In genomic region chr11:74739546-74740270, GRCh38 we compare ENCODE assay signal across 8 cellular contexts. TPM values are rescaled to one million over a fixed set of nuclear protein-coding genes. Genes with fewer than 3 reads are reported as not detected.
DNase-seq lines count a peak whose midpoint lies in the region; ATAC-seq, FAIRE-seq and TF ChIP-seq lines count a peak whose summit lies in the region.

No MANE protein-coding gene starts in this region.

- TF ChIP-seq EP300 in K562 (IDR thresholded peaks at IDR 0.05; ENCODE audit: low read length), result no peak

- H3K9ac ChIP-seq in K562 (ENCODE audit: insufficient read depth in 1 of 2, low read depth in 2 of 2, low read length in 2 of 2), result no peak overlapping the region

- no peak overlapping the region for H3K27ac ChIP-seq in K562 (ENCODE audit: extremely low read depth, low read depth, low read length)

- CTCF ChIA-PET in K562 (lab: Yijun Ruan, JAX; ENCODE audit: low intra/inter-chr PET ratio), result interaction anchor here (0.7 to 1.6 kb wide), 5 partner anchors 37 to 287 kb away, joined by 3 to 8 read pairs (median 4); no protein-coding TSS in a partner anchor

- H3K4me2 ChIP-seq in K562 (ENCODE audit: insufficient read depth, low read length), result no peak overlapping the region

- H3K36me3 ChIP-seq in K562 (ENCODE audit: control insufficient read depth, insufficient read depth, low read length), result no peaks in the 10 kb centered on the region

- TF ChIP-seq POLR2A in K562 (conservative IDR thresholded peaks at IDR 0.05), result no peak

- no peak overlapping the region for H2AFZ ChIP-seq in K562 (ENCODE audit: low read depth, low read length)

- no peak overlapping the region for H3K4me3 ChIP-seq in K562

- peak; percentile 87 for FAIRE-seq in K562 (lab: Jason Lieb, UNC)

- DNase-seq in ELF-1 (ENCODE audit: low read depth, low spot score), result peak; percentile 92
- peak; percentile 82 for DNase-seq in HuH-7.5 (ENCODE audit: low spot score)
- peak; percentile 51 for DNase-seq in SHP77 treated with DMSO at 0.1 percent for 48 hours (lab: John Stamatoyannopoulos, UW)
- DNase-seq in K562 (ENCODE audit: extremely low read depth in 1 of 4, low spot score in 3 of 4), result peak; percentile 78 to 82 (median 79)
- DNase-seq in iPS DF 19.7 (ENCODE audit: low read depth, low spot score), result peak; percentile 70
- DNase-seq in stimulated activated CD4-positive, alpha-beta T cell treated with anti-CD3 and anti-CD28 coated beads, Interleukin-2, amount 100 ng/mL, for 24 hours, result peak; percentile 44 to 49
- no peak for DNase-seq in NCI-H2081 (lab: John Stamatoyannopoulos, UW)
- DNase-seq in NCI-H2081 treated with DMSO at 0.1 percent for 48 hours (lab: John Stamatoyannopoulos, UW), result no peak

- intact Hi-C loops in K562 (cut with micrococcal nuclease), result loop anchor here (10.0 kb wide), 1 partner anchor 285 kb away; no protein-coding TSS in a partner anchor

- no peaks in the 10 kb centered on the region for H3K9me1 ChIP-seq in K562 (ENCODE audit: control insufficient read depth, insufficient read depth, low read length)

- no peaks in the 10 kb centered on the region for H3K9me3 ChIP-seq in K562 (replicated peaks; ENCODE audit: control insufficient read depth, insufficient read depth, low read depth, low read length)

- H3K79me2 ChIP-seq in K562 (ENCODE audit: control insufficient read depth, insufficient read depth, low read length), result no peaks in the 10 kb centered on the region

- peak; percentile 97 for ATAC-seq in K562

- 12% methylated on average over 8 of the region's 8 CpGs for WGBS in K562 (ENCODE audit: insufficient coverage, low coverage, missing lambda C conversion rate)

- TF ChIP-seq RAD21 in K562 (CRISPR knock-in tag; conservative IDR thresholded peaks at IDR 0.05 in 1 of 2, IDR thresholded peaks at IDR 0.05 in 1 of 2), result peak; percentile 56 to 74

- POLR2A ChIA-PET in K562 (lab: Yijun Ruan, JAX), result interaction anchor here (0.5 to 1.0 kb wide), 4 partner anchors 39 to 184 kb away, joined by 3 read pairs; no protein-coding TSS in a partner anchor

- in situ Hi-C loops in K562 (cut with MboI), result no loop called here

- H3K27me3 ChIP-seq in K562 (ENCODE audit: control insufficient read depth in 2 of 2, insufficient read depth in 2 of 2, low read length in 2 of 2), result peaks cover 2 to 11% of the 10 kb centered on the region in 2 experiments; a peak in 2 of 5 replicates

- peak; percentile 89 to 94 (median 89) for TF ChIP-seq CTCF in K562 (IDR thresholded peaks at IDR 0.05 in 2 of 3, conservative IDR thresholded peaks at IDR 0.05 in 1 of 3; ENCODE audit: insufficient read depth in 2 of 3, low read depth in 1 of 3, low read length in 3 of 3)

- no TSS peak for BruUV-seq in K562 (replicated peaks; lab: Mats Ljungman, UMichigan)

- H3K4me1 ChIP-seq in K562 (replicated peaks in 1 of 2; ENCODE audit: control insufficient read depth in 2 of 2, insufficient read depth in 2 of 2, low read length in 2 of 2), result no peaks in the 10 kb centered on the region

- no peaks in the 10 kb centered on the region for H4K20me1 ChIP-seq in K562 (replicated peaks; ENCODE audit: control insufficient read depth, insufficient read depth, low read length)

TF ChIP-seq in K562, 482 proteins besides CTCF, POLR2A, EP300 and RAD21:
- TF ChIP-seq ZNF197 (CRISPR knock-in tag; IDR thresholded peaks at IDR 0.05; ENCODE audit: low read depth), result 0 out of 2 replicates have a peak, but pooled peaks have one; percentile 52
- TF ChIP-seq MLLT1 (IDR thresholded peaks at IDR 0.05), result peak; percentile 31 to 73; a peak in 2 of 4 replicates
- peak; percentile 64 for TF ChIP-seq DEAF1 (CRISPR knock-in tag; IDR thresholded peaks at IDR 0.05)
- TF ChIP-seq ZBTB17 (CRISPR knock-in tag; IDR thresholded peaks at IDR 0.05), result peak; percentile 71; the same call in 1 of the 2 replicates
- peak; percentile 24 to 67; a peak in 2 of 4 replicates for TF ChIP-seq FOXK2 (conservative IDR thresholded peaks at IDR 0.05 in 1 of 2, IDR thresholded peaks at IDR 0.05 in 1 of 2; ENCODE audit: low read depth in 2 of 2)
- peak; percentile 64 for TF ChIP-seq SMC3 (conservative IDR thresholded peaks at IDR 0.05; ENCODE audit: insufficient read depth, low read depth, low read length)
- no peak for TF ChIP-seq SMARCC2 (IDR thresholded peaks at IDR 0.05; ENCODE audit: low read depth)
- TF ChIP-seq NR2C2 (CRISPR knock-in tag; IDR thresholded peaks at IDR 0.05), result 0 out of 2 replicates have a peak, but pooled peaks have one; percentile 27
- TF ChIP-seq NR2C2 (tag; IDR thresholded peaks at IDR 0.05), result no peak
- no peak for TF ChIP-seq ZNF184 (CRISPR knock-in tag; IDR thresholded peaks at IDR 0.05)
- peak; percentile 16; the same call in 1 of the 2 replicates for TF ChIP-seq STAG1 (CRISPR knock-in tag; IDR thresholded peaks at IDR 0.05; ENCODE audit: borderline replicate concordance)
- peak; percentile 29; the same call in 1 of the 2 replicates for TF ChIP-seq ATF7 (IDR thresholded peaks at IDR 0.05)
- no peak for TF ChIP-seq GTF2F1 (IDR thresholded peaks at IDR 0.05; ENCODE audit: low read depth, low read length)
- TF ChIP-seq CREB1 (IDR thresholded peaks at IDR 0.05), result no peak
- TF ChIP-seq CREB1 (CRISPR knock-in tag; IDR thresholded peaks at IDR 0.05), result peak; percentile 22; the same call in 1 of the 2 replicates
- TF ChIP-seq FOXA3 (CRISPR knock-in tag; conservative IDR thresholded peaks at IDR 0.05 in 1 of 2, IDR thresholded peaks at IDR 0.05 in 1 of 2), result peak; percentile 71 to 94
- no peak for TF ChIP-seq BRD9 (IDR thresholded peaks at IDR 0.05; ENCODE audit: low read depth, partially characterized antibody)

RNA-seq across cellular contexts. Expression of gene CHRDL2, which starts 8.5 kb away (rescaled TPM):
- not detected in 2 replicates for total RNA-seq in K562 (2011; cell fraction: chromatin; rRNA removed; ENCODE audit: low replicate concordance)
- total RNA-seq in K562 (2011; cell fraction: nucleolus; rRNA removed), result not detected in 2 replicates
- total RNA-seq in K562 (2011; cell fraction: nucleoplasm; rRNA removed), result not detected in 2 replicates
- total RNA-seq in K562 (2014; rRNA removed) (not detected in 2 replicates), K562 (2014; rRNA removed; fragmentation: Illumina TruSeq; extraction: Trizol) (not detected in 2 replicates), K562 (2015; rRNA removed; fragmentation: Illumina TruSeq; extraction: Trizol) (not detected in 2 replicates), K562 (2021) (0.20 TPM in 1 of 2 replicates, not detected in the other)
- polyA plus RNA-seq in K562 (2011; rRNA removed) (not detected in 2 replicates), K562 (2014; fragmentation: Illumina TruSeq; extraction: Trizol) (not detected in 2 replicates), K562 (2014; fragmentation: Nextera tagmentation; extraction: Ambion mirVana) (not detected), K562 (2014; rRNA removed) (not detected in 2 replicates)
- not detected in 2 replicates for polyA plus RNA-seq in K562 (2011; cell fraction: cytosol; rRNA removed)
- not detected in 2 replicates for polyA plus RNA-seq in K562 (2011; cell fraction: nucleus; rRNA removed)
- not detected in 2 replicates for polyA plus RNA-seq in K562 (2012)
- not detected in 2 replicates for polyA minus RNA-seq in K562 (2011; rRNA and poly(A)+ RNA removed)
- not detected in 2 replicates for polyA minus RNA-seq in K562 (2011; cell fraction: cytosol; rRNA and poly(A)+ RNA removed)
- polyA minus RNA-seq in K562 (2011; cell fraction: nucleus; rRNA and poly(A)+ RNA removed), result not detected in 2 replicates

RNA-seq across cellular contexts. Expression of gene RNF169, which starts 8.9 kb away (rescaled TPM):
- total RNA-seq in K562 (2011; cell fraction: chromatin; rRNA removed; ENCODE audit: low replicate concordance), result 15.0 and 31.9 TPM in 2 replicates
- 14.7 and 16.8 TPM in 2 replicates for total RNA-seq in K562 (2011; cell fraction: nucleolus; rRNA removed)
- 21.8 and 30.6 TPM in 2 replicates for total RNA-seq in K562 (2011; cell fraction: nucleoplasm; rRNA removed)
- total RNA-seq in K562 (2014; rRNA removed) (10.0 and 16.5 TPM in 2 replicates), K562 (2014; rRNA removed; fragmentation: Illumina TruSeq; extraction: Trizol) (18.1 and 19.4 TPM in 2 replicates), K562 (2015; rRNA removed; fragmentation: Illumina TruSeq; extraction: Trizol) (16.2 and 17.3 TPM in 2 replicates), K562 (2021) (15.1 and 16.0 TPM in 2 replicates)
- polyA plus RNA-seq in K562 (2011; rRNA removed) (14.6 and 21.1 TPM in 2 replicates), K562 (2014; fragmentation: Illumina TruSeq; extraction: Trizol) (8.8 and 10.1 TPM in 2 replicates), K562 (2014; fragmentation: Nextera tagmentation; extraction: Ambion mirVana) (1 to 10 TPM in 1 of 2 experiments, under 1 TPM in 1; 0.68 to 1.5 TPM), K562 (2014; rRNA removed) (8.0 and 8.1 TPM in 2 replicates)
- polyA plus RNA-seq in K562 (2011; cell fraction: cytosol; rRNA removed), result 4.7 and 12.8 TPM in 2 replicates
- 13.5 and 25.0 TPM in 2 replicates for polyA plus RNA-seq in K562 (2011; cell fraction: nucleus; rRNA removed)
- 4.4 and 4.9 TPM in 2 replicates for polyA plus RNA-seq in K562 (2012)
- polyA minus RNA-seq in K562 (2011; rRNA and poly(A)+ RNA removed), result 46.9 and 57.6 TPM in 2 replicates
- polyA minus RNA-seq in K562 (2011; cell fraction: cytosol; rRNA and poly(A)+ RNA removed), result 17.7 and 18.5 TPM in 2 replicates
- polyA minus RNA-seq in K562 (2011; cell fraction: nucleus; rRNA and poly(A)+ RNA removed), result 28.5 and 38.7 TPM in 2 replicates

Comparison
In these comparisons a context has a peak if more than half of its experiments do, and no peak if none do; other contexts are left out.
1. DNase-seq: peak in ELF-1 (single experiment), HuH-7.5 (single experiment), SHP77 treated with DMSO at 0.1 percent for 48 hours (single experiment), K562 (4 of 4), iPS DF 19.7 (single experiment) and stimulated activated CD4-positive, alpha-beta T cell treated with anti-CD3 and anti-CD28 coated beads, Interleukin-2, amount 100 ng/mL, for 24 hours (2 of 2); none in NCI-H2081 (0 of 2) and NCI-H2081 treated with DMSO at 0.1 percent for 48 hours (single experiment).